Comparison of ENCODE assay signal across 25 cellular contexts in genomic region chr1:21115098-21115760, GRCh38.
DNase-seq lines count a peak whose midpoint lies in the region; ATAC-seq, FAIRE-seq and TF ChIP-seq lines count a peak whose summit lies in the region.
"Had no signal": no experiment of that assay in that cellular context is flagged by ENCODE, and none has a peak within 500 bp of the region (broad histone marks: within the 10 kb centered on the region; RNA-seq: fewer than 3 reads in every experiment).

No MANE protein-coding gene starts in this region.

- POLR2A ChIA-PET in activated CD4-positive, alpha-beta memory T cell treated with anti-CD3 and anti-CD28 coated beads for 36 hours (lab: Charles Lee) = no interaction called here

- no peaks in the 10 kb centered on the region for H3K9me3 Mint-ChIP-seq in activated CD4-positive, alpha-beta memory T cell treated with anti-CD3 and anti-CD28 coated beads for 36 hours
- H3K9me3 Mint-ChIP-seq in endothelial cell (ENCODE audit: unreplicated experiment) = no peaks in the 10 kb centered on the region
- H3K9me3 Mint-ChIP-seq: activated naive CD8-positive, alpha-beta T cell treated with anti-CD3 and anti-CD28 coated beads, Interleukin-2, amount 10 ng/mL, durations not matched to agents 7 days and 5 days; activated T-helper 2 cell treated with anti-CD3 and anti-CD28 coated beads, Interferon-gamma antibody, Interleukin-2, Interleukin-4, amounts not matched to agents 10 μg/mL and 5 μg/mL and 100 μg/mL, durations not matched to agents 14 hours and 24 hours and 36 hours; H9; immature natural killer cell; natural killer cell treated with Interleukin-12 subunit alpha and Interleukin-12 subunit beta and Interleukin-15 and Interleukin-18, amount 100 ng/mL, for 72 hours; stimulated activated naive CD8-positive, alpha-beta T cell treated with anti-CD3 and anti-CD28 coated beads, Interleukin-15, Interleukin-2, amounts not matched to agents 100 ng/mL and 50 ng/mL, for 24 hours; T-helper 1 cell treated with Interleukin-12 subunit alpha and Interleukin-12 subunit beta and Interleukin-4 antibody, amounts not matched to agents 30 μg/mL and 1 μg/mL, for 36 hours had no signal

- DNase-seq in Right ventricle myocardium superior (no peak), cardiac septum (ENCODE audit: low spot score) (no peak), fibroblast of mammary gland (ENCODE audit: low read depth) (peak; percentile 12), mucosa of gallbladder (ENCODE audit: low spot score) (peak; percentile 67), endothelial cell (ENCODE audit: low spot score) (no peak), D721Med (ENCODE audit: insufficient read length, low spot score) (no peak), HK-2 (ENCODE audit: unreplicated experiment) (no peak)
- no peak for DNase-seq in activated CD4-positive, alpha-beta memory T cell treated with anti-CD3 and anti-CD28 coated beads for 36 hours
- DNase-seq: activated CD4-positive, alpha-beta T cell treated with anti-CD3 and anti-CD28 coated beads for 48 hours; activated naive CD8-positive, alpha-beta T cell treated with anti-CD3 and anti-CD28 coated beads, Interleukin-2, amount 10 ng/mL, durations not matched to agents 7 days and 5 days; body of pancreas; effector CD8-positive, alpha-beta T cell; H9; heart right ventricle; immature natural killer cell; Kasumi-1; mesenchymal stem cell; NCI-H1092; NCI-H1930; stimulated activated CD4-positive, alpha-beta T cell treated with anti-CD3 and anti-CD28 coated beads, Interleukin-4, amount 100 ng/mL, for 24 hours; trophoblast cell had no signal

- no peaks in the 10 kb centered on the region for H3K4me1 Mint-ChIP-seq in activated CD4-positive, alpha-beta memory T cell treated with anti-CD3 and anti-CD28 coated beads for 36 hours (ENCODE audit: low read depth)
- no peaks in the 10 kb centered on the region for H3K4me1 Mint-ChIP-seq in endothelial cell (ENCODE audit: unreplicated experiment)
- H3K4me1 Mint-ChIP-seq: H9 had no signal

- H3K36me3 Mint-ChIP-seq in activated CD4-positive, alpha-beta memory T cell treated with anti-CD3 and anti-CD28 coated beads for 36 hours = peaks cover 2% of the 10 kb centered on the region
- H3K36me3 Mint-ChIP-seq in endothelial cell (ENCODE audit: low read depth, unreplicated experiment) = no peaks in the 10 kb centered on the region
- H3K36me3 Mint-ChIP-seq: natural killer cell treated with Interleukin-12 subunit alpha and Interleukin-12 subunit beta and Interleukin-15 and Interleukin-18, amount 100 ng/mL, for 72 hours had no signal

- TF ChIP-seq CTCF in fibroblast of mammary gland (conservative IDR thresholded peaks at IDR 0.05; ENCODE audit: control insufficient read depth, insufficient read depth, low read depth, low read length) = no peak
- no peak for TF ChIP-seq CTCF in endothelial cell (IDR thresholded peaks at IDR 0.05; ENCODE audit: unreplicated experiment)
- no peak for TF ChIP-seq CTCF in D721Med (IDR thresholded peaks at IDR 0.05; ENCODE audit: insufficient read depth, missing control alignments)

- intact Hi-C loops in Right ventricle myocardium superior (cut with DNase I) = no loop called here
- intact Hi-C loops in cardiac septum (cut with DNase I) = no loop called here
- intact Hi-C loops in activated CD4-positive, alpha-beta memory T cell treated with anti-CD3 and anti-CD28 coated beads for 36 hours (cut with micrococcal nuclease) = no loop called here

- ATAC-seq in Right ventricle myocardium superior (ENCODE audit: poor library complexity) = peak; percentile 46
- ATAC-seq: body of pancreas; natural killer cell treated with Interleukin-12 subunit alpha and Interleukin-12 subunit beta and Interleukin-15 and Interleukin-18, amount 100 ng/mL, for 72 hours had no signal

- FAIRE-seq in D721Med (lab: Jason Lieb, UNC) = no peak

- H3K4me3 ChIP-seq in fibroblast of mammary gland (ENCODE audit: control insufficient read depth, low read depth, low read length) = no peak overlapping the region
- H3K4me3 ChIP-seq: body of pancreas, heart right ventricle had no signal

- CTCF ChIA-PET in activated CD4-positive, alpha-beta memory T cell treated with anti-CD3 and anti-CD28 coated beads for 36 hours (lab: Charles Lee) = interaction anchor here (1.1 kb wide), 1 partner anchor 80 kb away, joined by 4 read pairs; no protein-coding TSS in a partner anchor

- no peaks in the 10 kb centered on the region for H3K27me3 Mint-ChIP-seq in activated CD4-positive, alpha-beta memory T cell treated with anti-CD3 and anti-CD28 coated beads for 36 hours
- H3K27me3 Mint-ChIP-seq in endothelial cell (ENCODE audit: unreplicated experiment) = no peaks in the 10 kb centered on the region
- H3K27me3 Mint-ChIP-seq: activated naive CD8-positive, alpha-beta T cell treated with anti-CD3 and anti-CD28 coated beads, Interleukin-2, amount 10 ng/mL, durations not matched to agents 7 days and 5 days; natural killer cell treated with Interleukin-12 subunit alpha and Interleukin-12 subunit beta and Interleukin-15 and Interleukin-18, amount 100 ng/mL, for 72 hours; stimulated activated naive CD8-positive, alpha-beta T cell treated with anti-CD3 and anti-CD28 coated beads, Interleukin-15, Interleukin-2, amounts not matched to agents 100 ng/mL and 50 ng/mL, for 24 hours had no signal

- H3K27ac Mint-ChIP-seq in activated CD4-positive, alpha-beta memory T cell treated with anti-CD3 and anti-CD28 coated beads for 36 hours = no peak overlapping the region
- no peak overlapping the region for H3K27ac Mint-ChIP-seq in endothelial cell (ENCODE audit: unreplicated experiment)
- H3K27ac Mint-ChIP-seq: activated naive CD8-positive, alpha-beta T cell treated with anti-CD3 and anti-CD28 coated beads, Interleukin-2, amount 10 ng/mL, durations not matched to agents 7 days and 5 days; activated T-helper 2 cell treated with anti-CD3 and anti-CD28 coated beads, Interferon-gamma antibody, Interleukin-2, Interleukin-4, amounts not matched to agents 10 μg/mL and 5 μg/mL and 100 μg/mL, durations not matched to agents 14 hours and 24 hours and 36 hours; natural killer cell treated with Interleukin-12 subunit alpha and Interleukin-12 subunit beta and Interleukin-15 and Interleukin-18, amount 100 ng/mL, for 72 hours; stimulated activated naive CD8-positive, alpha-beta T cell treated with anti-CD3 and anti-CD28 coated beads, Interleukin-15, Interleukin-2, amounts not matched to agents 100 ng/mL and 50 ng/mL, for 24 hours; T-helper 1 cell treated with Interleukin-12 subunit alpha and Interleukin-12 subunit beta and Interleukin-4 antibody, amounts not matched to agents 30 μg/mL and 1 μg/mL, for 36 hours had no signal

- H3K4me3 Mint-ChIP-seq in activated CD4-positive, alpha-beta memory T cell treated with anti-CD3 and anti-CD28 coated beads for 36 hours = no peak overlapping the region
- no peak overlapping the region for H3K4me3 Mint-ChIP-seq in endothelial cell (ENCODE audit: unreplicated experiment)
- H3K4me3 Mint-ChIP-seq: activated naive CD8-positive, alpha-beta T cell treated with anti-CD3 and anti-CD28 coated beads, Interleukin-2, amount 10 ng/mL, durations not matched to agents 7 days and 5 days; H9; immature natural killer cell; natural killer cell treated with Interleukin-12 subunit alpha and Interleukin-12 subunit beta and Interleukin-15 and Interleukin-18, amount 100 ng/mL, for 72 hours; stimulated activated naive CD8-positive, alpha-beta T cell treated with anti-CD3 and anti-CD28 coated beads, Interleukin-15, Interleukin-2, amounts not matched to agents 100 ng/mL and 50 ng/mL, for 24 hours; T-helper 1 cell treated with Interleukin-12 subunit alpha and Interleukin-12 subunit beta and Interleukin-4 antibody, amounts not matched to agents 30 μg/mL and 1 μg/mL, for 36 hours had no signal

Comparison
In these comparisons a context has a peak if more than half of its experiments do, and no peak if none do; other contexts are left out.
1. DNase-seq: peak in fibroblast of mammary gland (single experiment) and mucosa of gallbladder (single experiment); none in Right ventricle myocardium superior (single experiment), cardiac septum (single experiment), activated CD4-positive, alpha-beta memory T cell treated with anti-CD3 and anti-CD28 coated beads for 36 hours (single experiment), endothelial cell (single experiment), D721Med (single experiment) and HK-2 (single experiment).